In genomic region chr7:92609921-92610518, GRCh38 we compare ENCODE assay signal across 8 cellular contexts. TPM values are rescaled to one million over a fixed set of nuclear protein-coding genes. Genes with fewer than 3 reads are reported as not detected.
DNase-seq lines count a peak whose midpoint lies in the region; ATAC-seq and TF ChIP-seq lines count a peak whose summit lies in the region.

No MANE protein-coding gene starts in this region.

- DNase-seq in activated CD8-positive, alpha-beta memory T cell treated with anti-CD3 and anti-CD28 coated beads, Interleukin-2, amount 10 ng/mL, durations not matched to agents 7 days and 5 days: no peak
- no peak for DNase-seq in activated CD8-positive, alpha-beta memory T cell treated with anti-CD3 and anti-CD28 coated beads for 24 hours
- DNase-seq in NCI-H2227 (lab: John Stamatoyannopoulos, UW; ENCODE audit: unreplicated experiment): peak; percentile 20
- DNase-seq in choroid plexus epithelial cell (ENCODE audit: low read depth): peak; percentile 60
- DNase-seq in osteocyte (ENCODE audit: extremely low spot score, unreplicated experiment): no peak
- no peak for DNase-seq in activated CD4-positive, CD25-positive, alpha-beta regulatory T cell (lab: John Stamatoyannopoulos, UW)
- no peak for DNase-seq in NCI-H1930 (lab: John Stamatoyannopoulos, UW)

- no peak overlapping the region for H3K4me3 Mint-ChIP-seq in activated CD8-positive, alpha-beta memory T cell treated with anti-CD3 and anti-CD28 coated beads, Interleukin-2, amount 10 ng/mL, durations not matched to agents 7 days and 5 days
- no peak overlapping the region for H3K4me3 Mint-ChIP-seq in osteocyte (ENCODE audit: unreplicated experiment)

- no peaks in the 10 kb centered on the region for H3K27me3 Mint-ChIP-seq in activated CD8-positive, alpha-beta memory T cell treated with anti-CD3 and anti-CD28 coated beads, Interleukin-2, amount 10 ng/mL, durations not matched to agents 7 days and 5 days
- H3K27me3 Mint-ChIP-seq in osteocyte (ENCODE audit: unreplicated experiment): no peaks in the 10 kb centered on the region

- H3K4me1 Mint-ChIP-seq in activated CD8-positive, alpha-beta memory T cell treated with anti-CD3 and anti-CD28 coated beads, Interleukin-2, amount 10 ng/mL, durations not matched to agents 7 days and 5 days: peaks cover 43% of the 10 kb centered on the region
- H3K4me1 Mint-ChIP-seq in osteocyte (ENCODE audit: unreplicated experiment): peaks cover 49% of the 10 kb centered on the region

- peak overlapping the region; percentile 74 for H3K27ac Mint-ChIP-seq in activated CD8-positive, alpha-beta memory T cell treated with anti-CD3 and anti-CD28 coated beads, Interleukin-2, amount 10 ng/mL, durations not matched to agents 7 days and 5 days
- H3K27ac Mint-ChIP-seq in osteocyte (ENCODE audit: unreplicated experiment): peak overlapping the region; percentile 11

- ATAC-seq in activated CD8-positive, alpha-beta memory T cell treated with anti-CD3 and anti-CD28 coated beads, Interleukin-2, amount 10 ng/mL, durations not matched to agents 7 days and 5 days: peak; percentile 66
- ATAC-seq in HG03378 (IDR thresholded peaks at IDR 0.05; ENCODE audit: unreplicated experiment): no peak

- CTCF ChIA-PET in activated CD8-positive, alpha-beta memory T cell treated with anti-CD3 and anti-CD28 coated beads, Interleukin-2, amount 10 ng/mL, durations not matched to agents 7 days and 5 days (lab: Charles Lee): interaction anchor here (0.7 to 6.4 kb wide), 7 partner anchors 9 to 223 kb away, joined by 3 to 46 read pairs (median 5); partner anchors contain the start of gene FAM133B

- TF ChIP-seq CTCF in choroid plexus epithelial cell (conservative IDR thresholded peaks at IDR 0.05; ENCODE audit: low read depth, low read length) (peak; percentile 46), osteocyte (IDR thresholded peaks at IDR 0.05) (peak; percentile 58)

- peaks cover 21% of the 10 kb centered on the region for H3K36me3 Mint-ChIP-seq in activated CD8-positive, alpha-beta memory T cell treated with anti-CD3 and anti-CD28 coated beads, Interleukin-2, amount 10 ng/mL, durations not matched to agents 7 days and 5 days
- H3K36me3 Mint-ChIP-seq in osteocyte (ENCODE audit: unreplicated experiment): peaks cover 11% of the 10 kb centered on the region

- H3K9me3 Mint-ChIP-seq in activated CD8-positive, alpha-beta memory T cell treated with anti-CD3 and anti-CD28 coated beads, Interleukin-2, amount 10 ng/mL, durations not matched to agents 7 days and 5 days (ENCODE audit: low read depth): no peaks in the 10 kb centered on the region
- no peaks in the 10 kb centered on the region for H3K9me3 Mint-ChIP-seq in osteocyte (ENCODE audit: unreplicated experiment)

- no peak overlapping the region for H3K4me3 ChIP-seq in choroid plexus epithelial cell (ENCODE audit: low read depth, low read length)

RNA-seq across cellular contexts. Expression of gene FAM133B, which starts 19.8 kb away (rescaled TPM):
- total RNA-seq in activated CD8-positive, alpha-beta memory T cell treated with anti-CD3 and anti-CD28 coated beads, Interleukin-2, amount 10 ng/mL, durations not matched to agents 7 days and 5 days: 10 to 100 TPM; 30.8 to 35.9 TPM
- total RNA-seq in osteocyte: 22.3 TPM in 2 replicates

Comparison
In these comparisons a context has a peak if more than half of its experiments do, and no peak if none do; other contexts are left out.
1. DNase-seq: peak in NCI-H2227 (single experiment) and choroid plexus epithelial cell (single experiment); none in activated CD8-positive, alpha-beta memory T cell treated with anti-CD3 and anti-CD28 coated beads, Interleukin-2, amount 10 ng/mL, durations not matched to agents 7 days and 5 days (single experiment), activated CD8-positive, alpha-beta memory T cell treated with anti-CD3 and anti-CD28 coated beads for 24 hours (single experiment), osteocyte (single experiment), activated CD4-positive, CD25-positive, alpha-beta regulatory T cell (0 of 4) and NCI-H1930 (0 of 2).